Comparison of ENCODE assay signal across 12 cellular contexts in genomic region chr5:27702339-27702820, GRCh38.
DNase-seq lines count a peak whose midpoint lies in the region; ATAC-seq, FAIRE-seq and TF ChIP-seq lines count a peak whose summit lies in the region.
"Had no signal": no experiment of that assay in that cellular context is flagged by ENCODE, and none has a peak within 500 bp of the region (broad histone marks: within the 10 kb centered on the region; RNA-seq: fewer than 3 reads in every experiment).

No MANE protein-coding gene starts in this region.

- H4K20me1 ChIP-seq in astrocyte (ENCODE audit: insufficient read depth, low read length): no peaks in the 10 kb centered on the region

- intact Hi-C loops in activated CD4-positive, alpha-beta memory T cell treated with anti-CD3 and anti-CD28 coated beads for 36 hours (cut with micrococcal nuclease): no loop called here

- H3K4me1 Mint-ChIP-seq in astrocyte (ENCODE audit: low read depth, unreplicated experiment) (peaks cover 12% of the 10 kb centered on the region), mesothelial cell of epicardium (peaks cover 40% of the 10 kb centered on the region)
- H3K4me1 Mint-ChIP-seq in natural killer cell treated with Interleukin-12 subunit alpha and Interleukin-12 subunit beta and Interleukin-15 and Interleukin-18, amount 100 ng/mL, for 72 hours (ENCODE audit: low read depth in 2 of 2): no peaks in the 10 kb centered on the region
- no peaks in the 10 kb centered on the region for H3K4me1 Mint-ChIP-seq in activated CD4-positive, alpha-beta memory T cell treated with anti-CD3 and anti-CD28 coated beads for 36 hours (ENCODE audit: low read depth)
- H3K4me1 Mint-ChIP-seq: activated CD4-positive, alpha-beta memory T cell treated with anti-CD3 and anti-CD28 coated beads, Interleukin-2, amount 10 ng/mL, durations not matched to agents 7 days and 5 days had no signal

- H3K9me3 ChIP-seq in astrocyte (ENCODE audit: insufficient read depth, low read depth, low read length): no peaks in the 10 kb centered on the region
- H3K9me3 ChIP-seq: SJCRH30, uterus had no signal

- ATAC-seq in natural killer cell treated with Interleukin-12 subunit alpha and Interleukin-12 subunit beta and Interleukin-15 and Interleukin-18, amount 100 ng/mL, for 72 hours: no peak

- H2AFZ ChIP-seq in astrocyte (ENCODE audit: low read depth, low read length): peak overlapping the region; percentile 49

- H3K27ac Mint-ChIP-seq in astrocyte (ENCODE audit: unreplicated experiment) (peak overlapping the region; percentile 70), mesothelial cell of epicardium (peak overlapping the region; percentile 90)
- no peak overlapping the region for H3K27ac Mint-ChIP-seq in natural killer cell treated with Interleukin-12 subunit alpha and Interleukin-12 subunit beta and Interleukin-15 and Interleukin-18, amount 100 ng/mL, for 72 hours
- no peak overlapping the region for H3K27ac Mint-ChIP-seq in activated CD4-positive, alpha-beta memory T cell treated with anti-CD3 and anti-CD28 coated beads for 36 hours
- H3K27ac Mint-ChIP-seq: activated CD4-positive, alpha-beta memory T cell treated with anti-CD3 and anti-CD28 coated beads, Interleukin-2, amount 10 ng/mL, durations not matched to agents 7 days and 5 days had no signal

- H3K79me2 ChIP-seq in astrocyte (ENCODE audit: insufficient read depth, low read length): no peaks in the 10 kb centered on the region

- H3K36me3 Mint-ChIP-seq in astrocyte (ENCODE audit: low read depth, unreplicated experiment): no peaks in the 10 kb centered on the region
- no peaks in the 10 kb centered on the region for H3K36me3 Mint-ChIP-seq in mesothelial cell of epicardium
- no peaks in the 10 kb centered on the region for H3K36me3 Mint-ChIP-seq in natural killer cell treated with Interleukin-12 subunit alpha and Interleukin-12 subunit beta and Interleukin-15 and Interleukin-18, amount 100 ng/mL, for 72 hours
- no peaks in the 10 kb centered on the region for H3K36me3 Mint-ChIP-seq in activated CD4-positive, alpha-beta memory T cell treated with anti-CD3 and anti-CD28 coated beads for 36 hours

- no peaks in the 10 kb centered on the region for H3K36me3 ChIP-seq in astrocyte (ENCODE audit: insufficient read depth, low read length)
- H3K36me3 ChIP-seq: SJCRH30, uterus had no signal

- FAIRE-seq in astrocyte (lab: Jason Lieb, UNC): peak; percentile 45

- peak overlapping the region; percentile 68 for H3K4me2 ChIP-seq in astrocyte (ENCODE audit: low read length)

- H3K9ac ChIP-seq in astrocyte (ENCODE audit: low read length): peak overlapping the region; percentile 19

- TF ChIP-seq CTCF in astrocyte (IDR thresholded peaks at IDR 0.05; ENCODE audit: insufficient read depth, low read depth, low read length) (no peak), mesothelial cell of epicardium (IDR thresholded peaks at IDR 0.05; ENCODE audit: unreplicated experiment) (no peak)

- peaks cover 16% of the 10 kb centered on the region for H3K4me1 ChIP-seq in astrocyte (ENCODE audit: insufficient read depth, low read length)
- H3K4me1 ChIP-seq: SJCRH30, uterus had no signal

- H3K9me3 Mint-ChIP-seq in astrocyte (ENCODE audit: unreplicated experiment) (no peaks in the 10 kb centered on the region), mesothelial cell of epicardium (no peaks in the 10 kb centered on the region)
- H3K9me3 Mint-ChIP-seq in natural killer cell treated with Interleukin-12 subunit alpha and Interleukin-12 subunit beta and Interleukin-15 and Interleukin-18, amount 100 ng/mL, for 72 hours: peaks cover 12% of the 10 kb centered on the region
- H3K9me3 Mint-ChIP-seq in activated CD4-positive, alpha-beta memory T cell treated with anti-CD3 and anti-CD28 coated beads for 36 hours: peaks cover 24% of the 10 kb centered on the region

- H3K27ac ChIP-seq in astrocyte (ENCODE audit: low read depth, low read length): peak overlapping the region; percentile 66
- H3K27ac ChIP-seq: SJCRH30, uterus had no signal

- POLR2A ChIA-PET in activated CD4-positive, alpha-beta memory T cell treated with anti-CD3 and anti-CD28 coated beads for 36 hours (lab: Charles Lee): no interaction called here

- H3K27me3 ChIP-seq in astrocyte (ENCODE audit: insufficient read depth, low read length): no peaks in the 10 kb centered on the region
- H3K27me3 ChIP-seq: SJCRH30, uterus had no signal

- no peak overlapping the region for H3K4me3 ChIP-seq in astrocyte (ENCODE audit: insufficient read depth, low read depth, low read length)
- H3K4me3 ChIP-seq: SJCRH30, uterus had no signal

- H3K4me3 Mint-ChIP-seq in astrocyte (ENCODE audit: unreplicated experiment) (no peak overlapping the region), mesothelial cell of epicardium (no peak overlapping the region)
- H3K4me3 Mint-ChIP-seq in natural killer cell treated with Interleukin-12 subunit alpha and Interleukin-12 subunit beta and Interleukin-15 and Interleukin-18, amount 100 ng/mL, for 72 hours: no peak overlapping the region
- no peak overlapping the region for H3K4me3 Mint-ChIP-seq in activated CD4-positive, alpha-beta memory T cell treated with anti-CD3 and anti-CD28 coated beads for 36 hours
- H3K4me3 Mint-ChIP-seq: activated CD4-positive, alpha-beta memory T cell treated with anti-CD3 and anti-CD28 coated beads, Interleukin-2, amount 10 ng/mL, durations not matched to agents 7 days and 5 days had no signal

- CTCF ChIA-PET in activated CD4-positive, alpha-beta memory T cell treated with anti-CD3 and anti-CD28 coated beads for 36 hours (lab: Charles Lee): no interaction called here

- H3K27me3 Mint-ChIP-seq in astrocyte (ENCODE audit: low read depth, unreplicated experiment) (no peaks in the 10 kb centered on the region), mesothelial cell of epicardium (ENCODE audit: low read depth) (no peaks in the 10 kb centered on the region)
- no peaks in the 10 kb centered on the region for H3K27me3 Mint-ChIP-seq in natural killer cell treated with Interleukin-12 subunit alpha and Interleukin-12 subunit beta and Interleukin-15 and Interleukin-18, amount 100 ng/mL, for 72 hours
- H3K27me3 Mint-ChIP-seq in activated CD4-positive, alpha-beta memory T cell treated with anti-CD3 and anti-CD28 coated beads for 36 hours: no peaks in the 10 kb centered on the region
- H3K27me3 Mint-ChIP-seq: activated CD4-positive, alpha-beta memory T cell treated with anti-CD3 and anti-CD28 coated beads, Interleukin-2, amount 10 ng/mL, durations not matched to agents 7 days and 5 days had no signal

- peak; percentile 31 for DNase-seq in H4 (ENCODE audit: low spot score)
- DNase-seq in NCI-H2107 treated with DMSO at 0.1 percent for 48 hours (lab: John Stamatoyannopoulos, UW; ENCODE audit: unreplicated experiment): peak; percentile 79
- DNase-seq in astrocyte (ENCODE audit: low read depth): peak; percentile 81
- no peak for DNase-seq in mesothelial cell of epicardium (ENCODE audit: low spot score in 2 of 2, unreplicated experiment in 2 of 2)
- DNase-seq in cerebellar cortex (ENCODE audit: low spot score): no peak
- no peak for DNase-seq in natural killer cell treated with Interleukin-12 subunit alpha and Interleukin-12 subunit beta and Interleukin-15 and Interleukin-18, amount 100 ng/mL, for 72 hours (ENCODE audit: low spot score)
- no peak for DNase-seq in midbrain (lab: John Stamatoyannopoulos, UW)
- no peak for DNase-seq in activated CD4-positive, alpha-beta memory T cell treated with anti-CD3 and anti-CD28 coated beads for 36 hours
- DNase-seq: activated CD4-positive, alpha-beta memory T cell treated with anti-CD3 and anti-CD28 coated beads, Interleukin-2, amount 10 ng/mL, durations not matched to agents 7 days and 5 days; NCI-H1048; uterus had no signal

Comparison
In these comparisons a context has a peak if more than half of its experiments do, and no peak if none do; other contexts are left out.
1. DNase-seq: peak in H4 (single experiment), NCI-H2107 treated with DMSO at 0.1 percent for 48 hours (single experiment) and astrocyte (single experiment); none in mesothelial cell of epicardium (0 of 2), cerebellar cortex (single experiment), natural killer cell treated with Interleukin-12 subunit alpha and Interleukin-12 subunit beta and Interleukin-15 and Interleukin-18, amount 100 ng/mL, for 72 hours (single experiment), midbrain (single experiment) and activated CD4-positive, alpha-beta memory T cell treated with anti-CD3 and anti-CD28 coated beads for 36 hours (single experiment).
2. H3K27ac Mint-ChIP-seq: peak in astrocyte (single experiment) and mesothelial cell of epicardium (single experiment); none in natural killer cell treated with Interleukin-12 subunit alpha and Interleukin-12 subunit beta and Interleukin-15 and Interleukin-18, amount 100 ng/mL, for 72 hours (0 of 2) and activated CD4-positive, alpha-beta memory T cell treated with anti-CD3 and anti-CD28 coated beads for 36 hours (single experiment).